Comparison of ENCODE assay signal across 25 cellular contexts in the genomic region with DNA sequence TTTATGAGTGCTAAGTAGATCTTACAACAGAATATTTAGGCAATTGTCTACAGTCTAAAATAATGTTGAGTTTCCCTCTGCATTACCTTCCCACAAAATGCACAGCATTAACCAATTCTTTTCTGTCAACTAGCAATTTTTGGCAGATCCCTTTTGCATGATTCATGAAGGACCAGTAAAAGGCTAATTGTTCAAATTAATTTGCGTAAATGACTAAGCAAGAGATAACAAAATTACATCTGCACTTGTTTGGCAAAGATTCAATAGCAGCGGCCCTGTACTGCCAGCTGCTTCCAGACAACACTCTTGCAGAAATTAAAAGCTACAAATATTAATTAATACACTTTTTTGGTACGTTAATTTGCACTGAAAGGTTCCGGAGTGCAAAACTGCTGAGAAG.
DNase-seq lines count a peak whose midpoint lies in the region; ATAC-seq, FAIRE-seq and TF ChIP-seq lines count a peak whose summit lies in the region.
"Had no signal": no experiment of that assay in that cellular context is flagged by ENCODE, and none has a peak within 500 bp of the region (broad histone marks: within the 10 kb centered on the region; RNA-seq: fewer than 3 reads in every experiment).

No MANE protein-coding gene starts in this region.

- no peaks in the 10 kb centered on the region for H3K9me3 Mint-ChIP-seq in MCF 10A (ENCODE audit: unreplicated experiment)
- no peaks in the 10 kb centered on the region for H3K9me3 Mint-ChIP-seq in activated CD4-positive, alpha-beta T cell treated with anti-CD3 and anti-CD28 coated beads, Interleukin-2, amount 10 ng/mL, durations not matched to agents 24 days and 14 days
- H3K9me3 Mint-ChIP-seq: activated T-cell treated with anti-CD3 and anti-CD28 coated beads, Interleukin-2, amount 50 U/mL, for 4 hours; CD14-positive monocyte; neural progenitor cell; stimulated activated naive B cell treated with anti-CD40 and anti-IgM and Interleukin-4, amounts not matched to agents 10 μg/mL and 1 μg/mL and 100 μg/mL, for 72 hours had no signal

- H3K4me2 ChIP-seq in mammary epithelial cell (ENCODE audit: insufficient read depth, low read depth, low read length), result no peak overlapping the region
- H3K4me2 ChIP-seq: KMS-11, neural progenitor cell had no signal

- DNase-seq in mammary epithelial cell, result peak; percentile 67
- no peak for DNase-seq in MCF 10A (ENCODE audit: unreplicated experiment)
- peak; percentile 58 to 87 for DNase-seq in NCI-H524 (lab: John Stamatoyannopoulos, UW)
- peak; percentile 29 for DNase-seq in bronchial epithelial cell (ENCODE audit: low read depth)
- DNase-seq in stimulated activated CD4-positive, alpha-beta T cell treated with anti-CD3 and anti-CD28 coated beads, Interleukin-2, amount 100 ng/mL, for 48 hours, result no peak
- DNase-seq in SKM-1 (lab: John Stamatoyannopoulos, UW; ENCODE audit: unreplicated experiment), result no peak
- no peak for DNase-seq in activated CD4-positive, alpha-beta T cell treated with anti-CD3 and anti-CD28 coated beads, Interleukin-2, amount 10 ng/mL, durations not matched to agents 24 days and 14 days
- DNase-seq: activated CD4-positive, CD25-positive, alpha-beta regulatory T cell; activated CD8-positive, alpha-beta memory T cell treated with anti-CD3 and anti-CD28 coated beads for 24 hours; activated naive CD4-positive, alpha-beta T cell treated with Interleukin-2 at 50 U/mL for 16 hours; activated T-cell treated with anti-CD3 and anti-CD28 coated beads, Interleukin-2, amount 50 U/mL, for 4 hours; anterior cingulate cortex; DMS53; head of caudate nucleus; immature natural killer cell; NCI-H2081 treated with DMSO at 0.1 percent for 48 hours; NCI-H526; stimulated activated CD4-positive, alpha-beta T cell treated with anti-CD3 and anti-CD28 coated beads, Interleukin-1b, Interleukin-23, amount 100 ng/mL, for 48 hours; stimulated activated naive B cell treated with anti-CD40 and anti-IgM and Interleukin-4, amounts not matched to agents 10 μg/mL and 1 μg/mL and 100 μg/mL, for 72 hours had no signal

- TF ChIP-seq CTCF in mammary epithelial cell (conservative IDR thresholded peaks at IDR 0.05 in 1 of 2, IDR thresholded peaks at IDR 0.05 in 1 of 2; ENCODE audit: extremely low read depth in 1 of 2, insufficient read depth in 1 of 2, low read depth in 1 of 2, low read length in 2 of 2) (no peak), MCF 10A (IDR thresholded peaks at IDR 0.05; ENCODE audit: unreplicated experiment) (no peak), bronchial epithelial cell (IDR thresholded peaks at IDR 0.05; ENCODE audit: insufficient read depth, low read length, severe bottlenecking) (no peak)

- H3K36me3 ChIP-seq in mammary epithelial cell (ENCODE audit: insufficient read depth, low read length) (no peaks in the 10 kb centered on the region), bronchial epithelial cell (ENCODE audit: control insufficient read depth, insufficient read depth, low read length) (no peaks in the 10 kb centered on the region)
- H3K36me3 ChIP-seq: neural progenitor cell, prostate gland, thoracic aorta had no signal

- no peaks in the 10 kb centered on the region for H3K9me3 ChIP-seq in mammary epithelial cell (replicated peaks; ENCODE audit: insufficient read depth, low read length)
- H3K9me3 ChIP-seq: prostate gland, thoracic aorta had no signal

- POLR2A ChIA-PET in MCF 10A (lab: Yijun Ruan, JAX), result interaction anchor here (0.5 kb wide), 1 partner anchor 75 kb away, joined by 3 read pairs; no protein-coding TSS in a partner anchor

- no peak overlapping the region for H3K4me3 ChIP-seq in mammary epithelial cell (replicated peaks in 1 of 3; ENCODE audit: insufficient read depth in 1 of 3, low read depth in 2 of 3, low read length in 3 of 3)
- H3K4me3 ChIP-seq in bronchial epithelial cell (ENCODE audit: low read depth, low read length), result no peak overlapping the region
- H3K4me3 ChIP-seq: neural progenitor cell, prostate gland, thoracic aorta had no signal

- no peaks in the 10 kb centered on the region for H3K27me3 Mint-ChIP-seq in MCF 10A (ENCODE audit: insufficient read depth, unreplicated experiment)
- H3K27me3 Mint-ChIP-seq in activated CD4-positive, alpha-beta T cell treated with anti-CD3 and anti-CD28 coated beads, Interleukin-2, amount 10 ng/mL, durations not matched to agents 24 days and 14 days, result no peaks in the 10 kb centered on the region
- H3K27me3 Mint-ChIP-seq: stimulated activated naive B cell treated with anti-CD40 and anti-IgM and Interleukin-4, amounts not matched to agents 10 μg/mL and 1 μg/mL and 100 μg/mL, for 72 hours had no signal

- H3K79me2 ChIP-seq in mammary epithelial cell (ENCODE audit: insufficient read depth, low read length), result no peaks in the 10 kb centered on the region

- no peak overlapping the region for H3K9ac ChIP-seq in mammary epithelial cell (ENCODE audit: insufficient read depth, low read length)
- H3K9ac ChIP-seq: KMS-11, neural progenitor cell had no signal

- no peak for ATAC-seq in HG03378 (IDR thresholded peaks at IDR 0.05; ENCODE audit: unreplicated experiment)
- ATAC-seq: activated T-cell treated with anti-CD3 and anti-CD28 coated beads, Interleukin-2, amount 50 U/mL, for 4 hours; stimulated activated naive B cell treated with anti-CD40 and anti-IgM and Interleukin-4, amounts not matched to agents 10 μg/mL and 1 μg/mL and 100 μg/mL, for 72 hours had no signal

- H3K27me3 ChIP-seq in mammary epithelial cell (ENCODE audit: insufficient read depth, low read length), result no peaks in the 10 kb centered on the region
- H3K27me3 ChIP-seq in bronchial epithelial cell (ENCODE audit: control insufficient read depth, insufficient read depth, low read length), result no peaks in the 10 kb centered on the region
- H3K27me3 ChIP-seq: neural progenitor cell had no signal

- no peak for FAIRE-seq in bronchial epithelial cell (lab: Jason Lieb, UNC)

- H3K27ac Mint-ChIP-seq in MCF 10A (ENCODE audit: low read depth, unreplicated experiment), result no peak overlapping the region
- no peak overlapping the region for H3K27ac Mint-ChIP-seq in activated CD4-positive, alpha-beta T cell treated with anti-CD3 and anti-CD28 coated beads, Interleukin-2, amount 10 ng/mL, durations not matched to agents 24 days and 14 days
- H3K27ac Mint-ChIP-seq: CD14-positive monocyte; immature natural killer cell; neural progenitor cell; stimulated activated naive B cell treated with anti-CD40 and anti-IgM and Interleukin-4, amounts not matched to agents 10 μg/mL and 1 μg/mL and 100 μg/mL, for 72 hours had no signal

- dilution Hi-C loops in mammary epithelial cell (cut with HindIII; ENCODE audit: low sequenced_read_pairs), result no loop called here

- peaks cover 4% of the 10 kb centered on the region for H3K4me1 Mint-ChIP-seq in MCF 10A (ENCODE audit: insufficient read depth, unreplicated experiment)
- no peaks in the 10 kb centered on the region for H3K4me1 Mint-ChIP-seq in activated CD4-positive, alpha-beta T cell treated with anti-CD3 and anti-CD28 coated beads, Interleukin-2, amount 10 ng/mL, durations not matched to agents 24 days and 14 days
- H3K4me1 Mint-ChIP-seq: CD14-positive monocyte; immature natural killer cell; stimulated activated naive B cell treated with anti-CD40 and anti-IgM and Interleukin-4, amounts not matched to agents 10 μg/mL and 1 μg/mL and 100 μg/mL, for 72 hours had no signal

- in situ Hi-C loops in mammary epithelial cell (cut with MboI; ENCODE audit: low sequenced_read_pairs in 2 of 2), result no loop called here

- intact Hi-C loops in mammary epithelial cell (cut with micrococcal nuclease), result no loop called here
- intact Hi-C loops in MCF 10A (cut with micrococcal nuclease), result no loop called here
- intact Hi-C loops in activated CD4-positive, alpha-beta T cell treated with anti-CD3 and anti-CD28 coated beads, Interleukin-2, amount 10 ng/mL, durations not matched to agents 24 days and 14 days (cut with micrococcal nuclease), result no loop called here

- 67% methylated on average over 4 of the region's 4 CpGs for WGBS in mammary epithelial cell (ENCODE audit: low coverage, missing lambda C conversion rate)

- H3K4me3 Mint-ChIP-seq in MCF 10A (ENCODE audit: unreplicated experiment), result no peak overlapping the region
- no peak overlapping the region for H3K4me3 Mint-ChIP-seq in activated CD4-positive, alpha-beta T cell treated with anti-CD3 and anti-CD28 coated beads, Interleukin-2, amount 10 ng/mL, durations not matched to agents 24 days and 14 days
- H3K4me3 Mint-ChIP-seq: activated T-cell treated with anti-CD3 and anti-CD28 coated beads, Interleukin-2, amount 50 U/mL, for 4 hours; CD14-positive monocyte; immature natural killer cell; neural progenitor cell; stimulated activated naive B cell treated with anti-CD40 and anti-IgM and Interleukin-4, amounts not matched to agents 10 μg/mL and 1 μg/mL and 100 μg/mL, for 72 hours had no signal

- no TSS peak for BruUV-seq in mammary epithelial cell (replicated peaks; lab: Mats Ljungman, UMichigan)
- BruUV-seq in MCF 10A (replicated peaks; lab: Mats Ljungman, UMichigan), result no TSS peak

- H3K36me3 Mint-ChIP-seq in MCF 10A (ENCODE audit: insufficient read depth, unreplicated experiment), result no peaks in the 10 kb centered on the region
- H3K36me3 Mint-ChIP-seq in activated CD4-positive, alpha-beta T cell treated with anti-CD3 and anti-CD28 coated beads, Interleukin-2, amount 10 ng/mL, durations not matched to agents 24 days and 14 days (ENCODE audit: low read depth), result no peaks in the 10 kb centered on the region
- H3K36me3 Mint-ChIP-seq: CD14-positive monocyte; immature natural killer cell; neural progenitor cell; stimulated activated naive B cell treated with anti-CD40 and anti-IgM and Interleukin-4, amounts not matched to agents 10 μg/mL and 1 μg/mL and 100 μg/mL, for 72 hours had no signal

- no peak overlapping the region for H3K27ac ChIP-seq in mammary epithelial cell (ENCODE audit: insufficient read depth, low read depth, low read length)
- H3K27ac ChIP-seq: KMS-11, neural progenitor cell, prostate gland, thoracic aorta had no signal

- H4K20me1 ChIP-seq in mammary epithelial cell (ENCODE audit: insufficient read depth, low read length), result no peaks in the 10 kb centered on the region

- H2AFZ ChIP-seq in mammary epithelial cell (ENCODE audit: low read depth, low read length), result no peak overlapping the region
- H2AFZ ChIP-seq: neural progenitor cell had no signal

- H3K4me1 ChIP-seq in mammary epithelial cell (ENCODE audit: insufficient read depth, low read length), result peaks cover 10% of the 10 kb centered on the region
- H3K4me1 ChIP-seq: neural progenitor cell, prostate gland had no signal

- CTCF ChIA-PET in mammary epithelial cell (lab: Charles Lee; ENCODE audit: low non-redundant PET) (no interaction called here), MCF 10A (lab: Yijun Ruan, JAX) (no interaction called here)

Comparison
In these comparisons a context has a peak if more than half of its experiments do, and no peak if none do; other contexts are left out.
1. DNase-seq: peak in mammary epithelial cell (single experiment), NCI-H524 (2 of 2) and bronchial epithelial cell (single experiment); none in MCF 10A (single experiment), stimulated activated CD4-positive, alpha-beta T cell treated with anti-CD3 and anti-CD28 coated beads, Interleukin-2, amount 100 ng/mL, for 48 hours (0 of 2), SKM-1 (single experiment) and activated CD4-positive, alpha-beta T cell treated with anti-CD3 and anti-CD28 coated beads, Interleukin-2, amount 10 ng/mL, durations not matched to agents 24 days and 14 days (single experiment).